In the genomic region with DNA sequence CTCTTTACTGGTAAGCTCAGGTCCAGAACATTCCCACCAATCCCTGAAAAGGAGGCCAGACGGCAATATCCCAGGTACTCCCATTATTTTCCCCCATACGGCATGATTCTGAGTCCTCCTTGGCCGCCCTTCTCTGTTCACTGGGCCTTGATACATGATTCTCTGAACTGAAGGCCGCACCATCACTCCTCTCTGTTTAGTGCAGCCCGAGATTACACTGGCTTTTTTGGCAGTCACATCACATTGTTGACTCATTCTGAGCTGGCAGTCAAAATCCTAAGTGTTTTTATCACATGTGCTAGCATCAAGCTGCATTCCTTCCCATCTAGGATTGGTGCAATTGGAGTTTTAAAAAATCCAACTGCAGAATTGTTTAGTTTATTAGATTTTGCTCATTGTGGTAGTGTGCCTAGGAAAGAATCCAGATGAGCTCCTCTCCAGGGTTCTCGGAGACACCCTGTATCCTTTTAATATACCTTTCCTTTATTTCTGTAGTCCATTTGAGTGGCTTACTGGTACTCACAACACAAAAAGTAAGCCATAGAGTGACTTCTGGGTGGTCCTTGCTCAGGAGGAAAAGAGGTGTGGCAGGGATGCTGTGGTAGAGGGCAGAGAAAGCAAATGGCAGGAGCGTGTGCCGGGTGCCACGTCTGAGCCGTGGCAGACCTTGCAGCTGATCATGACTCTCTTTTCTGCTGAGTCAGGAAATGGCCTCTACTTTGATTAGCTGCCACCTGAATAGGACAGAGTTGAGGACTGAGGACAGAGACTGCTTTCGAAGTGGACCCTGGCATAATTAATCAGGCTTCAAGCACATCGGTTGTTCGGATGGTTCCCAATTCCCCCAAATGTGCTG, we compare ENCODE assay signal across 9 cellular contexts.
A peak's percentile ranks its signal among the peaks of the same experiment; 100 is the strongest.
DNase-seq lines count a peak whose midpoint lies in the region; ATAC-seq, FAIRE-seq and TF ChIP-seq lines count a peak whose summit lies in the region.
"Had no signal": no experiment of that assay in that cellular context is flagged by ENCODE, and none has a peak within 500 bp of the region (broad histone marks: within the 10 kb centered on the region; RNA-seq: fewer than 3 reads in every experiment).

No MANE protein-coding gene starts in this region.

- POLR2A ChIA-PET in RWPE1 (lab: Yijun Ruan, JAX; ENCODE audit: low non-redundant PET) = no interaction called here

- peak; percentile 57 to 85 (median 82) for ATAC-seq in psoas muscle
- no peak for ATAC-seq in GM19455 (IDR thresholded peaks at IDR 0.05; ENCODE audit: unreplicated experiment)

- CTCF ChIA-PET in RWPE1 (lab: Yijun Ruan, JAX) = interaction anchor here (0.6 to 2.5 kb wide), 8 partner anchors 10 to 536 kb away, joined by 3 to 18 read pairs (median 4); a partner anchor contains a TSS

- no peak for TF ChIP-seq POLR2A in GM12891 (IDR thresholded peaks at IDR 0.05; ENCODE audit: low read depth, low read length)

- no peaks in the 10 kb centered on the region for H3K9me3 ChIP-seq in psoas muscle

- 54 to 68% (median 59%) methylated on average over 13 of the region's 13 CpGs for WGBS in psoas muscle, 3 donors

- no peaks in the 10 kb centered on the region for H3K27me3 ChIP-seq in psoas muscle (ENCODE audit: insufficient read depth in 3 of 3, low read length in 2 of 3)

- intact Hi-C loops in psoas muscle (cut with DNase I) = no loop called here

- H3K4me3 ChIP-seq in fibroblast of villous mesenchyme (ENCODE audit: low read depth, low read length) = no peak overlapping the region
- no peak overlapping the region for H3K4me3 ChIP-seq in psoas muscle

- H3K36me3 ChIP-seq in psoas muscle (ENCODE audit: insufficient read depth in 1 of 2, low read depth in 1 of 2) = no peaks in the 10 kb centered on the region

- H3K4me1 ChIP-seq in psoas muscle = no peaks in the 10 kb centered on the region

- H3K27ac ChIP-seq in RWPE1 = peak overlapping the region; percentile 75
- no peak overlapping the region for H3K27ac ChIP-seq in psoas muscle

- DNase-seq in COLO829 (ENCODE audit: low spot score) (peak; percentile 75), RWPE1 (ENCODE audit: low spot score) (peak; percentile 93), fibroblast of villous mesenchyme (ENCODE audit: low read depth) (peak; percentile 87), psoas muscle (no peak), CD1c-positive myeloid dendritic cell (ENCODE audit: extremely low spot score) (no peak), GM12891 (ENCODE audit: insufficient read length, low spot score) (no peak), NCI-H524 treated with DMSO at 0.1 percent for 48 hours (lab: John Stamatoyannopoulos, UW) (no peak)
- DNase-seq: activated CD4-positive, alpha-beta memory T cell treated with anti-CD3 and anti-CD28 coated beads for 36 hours had no signal

- FAIRE-seq in GM12891 (lab: Jason Lieb, UNC) = no peak

- TF ChIP-seq CTCF in RWPE1 (conservative IDR thresholded peaks at IDR 0.05; ENCODE audit: low read depth) = no peak
- no peak for TF ChIP-seq CTCF in fibroblast of villous mesenchyme (IDR thresholded peaks at IDR 0.05; ENCODE audit: insufficient read depth, low read depth, low read length)
- no peak for TF ChIP-seq CTCF in psoas muscle (IDR thresholded peaks at IDR 0.05)

TF ChIP-seq in GM12891, 5 proteins besides CTCF, POLR2A, EP300 and RAD21:
- TF ChIP-seq PAX5 (IDR thresholded peaks at IDR 0.05; ENCODE audit: insufficient read depth, low read length, severe bottlenecking) (no peak), SPI1 (IDR thresholded peaks at IDR 0.05; ENCODE audit: low read depth, low read length) (no peak), TAF1 (IDR thresholded peaks at IDR 0.05; ENCODE audit: low read depth, low read length) (no peak), POU2F2 (IDR thresholded peaks at IDR 0.05; ENCODE audit: low read depth, low read length) (no peak), POLR2AphosphoS5 (IDR thresholded peaks at IDR 0.05; ENCODE audit: low read depth, low read length) (no peak)

Comparison
In these comparisons a context has a peak if more than half of its experiments do, and no peak if none do; other contexts are left out.
1. DNase-seq: peak in COLO829 (single experiment), RWPE1 (single experiment) and fibroblast of villous mesenchyme (single experiment); none in psoas muscle (0 of 2), CD1c-positive myeloid dendritic cell (single experiment), GM12891 (single experiment) and NCI-H524 treated with DMSO at 0.1 percent for 48 hours (single experiment).